37 cellular contexts compared by ENCODE assay signal in the genomic region with DNA sequence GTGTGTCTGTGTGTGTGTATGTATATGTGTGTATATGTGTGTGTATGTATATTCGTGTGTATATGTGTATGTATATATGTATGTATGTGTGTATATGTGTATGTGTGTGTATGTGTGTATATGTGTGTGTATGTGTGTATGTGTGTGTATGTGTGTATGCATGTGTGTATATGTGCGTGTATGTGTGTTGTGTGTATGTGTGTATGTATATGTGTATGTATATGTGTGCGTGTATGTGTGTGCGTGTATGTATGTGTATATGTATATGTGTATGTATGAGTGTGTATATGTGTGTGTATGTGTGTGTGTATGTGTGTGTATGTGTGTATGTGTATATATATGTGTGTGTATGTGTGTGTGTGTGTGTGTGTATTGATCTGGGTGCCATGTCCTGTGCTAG. TPM values are rescaled to one million over a fixed set of nuclear protein-coding genes. Genes with fewer than 3 reads are reported as not detected.
"Had no signal": no experiment of that assay in that cellular context is flagged by ENCODE, and none has a peak within 500 bp of the region (broad histone marks: within the 10 kb centered on the region; RNA-seq: fewer than 3 reads in every experiment).

No MANE protein-coding gene starts in this region.

- H3K36me3 Mint-ChIP-seq: activated CD4-positive, alpha-beta memory T cell treated with anti-CD3 and anti-CD28 coated beads for 36 hours; activated naive CD8-positive, alpha-beta T cell had no signal

- DNase-seq: activated CD4-positive, alpha-beta memory T cell treated with anti-CD3 and anti-CD28 coated beads for 36 hours; activated CD4-positive, alpha-beta T cell treated with anti-CD3 and anti-CD28 coated beads for 36 hours; activated CD4-positive, alpha-beta T cell treated with anti-CD3 and anti-CD28 coated beads, Interleukin-2, amount 10 ng/mL, durations not matched to agents 24 days and 14 days; activated CD4-positive, CD25-positive, alpha-beta regulatory T cell; activated CD4-positive, CD25-positive, alpha-beta regulatory T cell treated with anti-CD3 and anti-CD28 coated beads, Interleukin-2, amount 50 U/mL, for 72 hours; activated CD8-positive, alpha-beta memory T cell treated with anti-CD3 and anti-CD28 coated beads, Interleukin-2, amount 50 U/mL, for 48 hours; activated CD8-positive, alpha-beta T cell treated with anti-CD3 and anti-CD28 coated beads, Interleukin-2, amount 10 ng/mL, durations not matched to agents 7 days and 5 days; activated gamma-delta T cell; activated naive CD4-positive, alpha-beta T cell; activated naive CD4-positive, alpha-beta T cell treated with anti-CD3 and anti-CD28 coated beads, Interleukin-2, amount 50 U/mL, for 16 hours; activated T-cell treated with anti-CD3 and anti-CD28 coated beads for 4 hours; activated T-cell treated with anti-CD3 and anti-CD28 coated beads, Interleukin-2, amount 50 U/mL, for 24 hours; activated T-cell treated with anti-CD3 and anti-CD28 coated beads, Interleukin-2, amount 50 U/mL, for 72 hours; amniotic stem cell; brain microvascular endothelial cell; effector memory CD4-positive, alpha-beta T cell; endodermal cell; foreskin fibroblast; gastrocnemius medialis; heart right ventricle; T-helper 1 cell; T-helper 17 cell; T1000 had no signal

- H3K4me1 ChIP-seq: gastrocnemius medialis, heart right ventricle had no signal

- H3K9me3 ChIP-seq: gastrocnemius medialis had no signal

- H3K27ac Mint-ChIP-seq: activated CD4-positive, alpha-beta memory T cell treated with anti-CD3 and anti-CD28 coated beads for 36 hours; activated CD4-positive, alpha-beta T cell treated with anti-CD3 and anti-CD28 coated beads for 36 hours; activated CD4-positive, alpha-beta T cell treated with anti-CD3 and anti-CD28 coated beads, Interleukin-2, amount 10 ng/mL, durations not matched to agents 24 days and 14 days; activated CD8-positive, alpha-beta T cell treated with anti-CD3 and anti-CD28 coated beads, Interleukin-2, amount 10 ng/mL, durations not matched to agents 7 days and 5 days; activated naive CD8-positive, alpha-beta T cell; activated T-cell treated with anti-CD3 and anti-CD28 coated beads, Interleukin-2, amount 50 U/mL, for 24 hours; activated T-cell treated with anti-CD3 and anti-CD28 coated beads, Interleukin-2, amount 50 U/mL, for 72 hours; dendritic cell treated with granulocyte-macrophage colony-stimulating factor and Interleukin-4, amounts not matched to agents 40 ng/mL and 50 ng/mL, for 4 days; endodermal cell; T-helper 17 cell; T-helper 2 cell treated with Interferon-gamma antibody and Interleukin-4, amounts not matched to agents 5 μg/mL and 100 μg/mL, for 36 hours had no signal

- H3K4me3 Mint-ChIP-seq: activated CD4-positive, alpha-beta memory T cell treated with anti-CD3 and anti-CD28 coated beads for 36 hours; activated CD4-positive, alpha-beta T cell treated with anti-CD3 and anti-CD28 coated beads for 36 hours; activated CD4-positive, alpha-beta T cell treated with anti-CD3 and anti-CD28 coated beads, Interleukin-2, amount 10 ng/mL, durations not matched to agents 24 days and 14 days; activated CD8-positive, alpha-beta T cell treated with anti-CD3 and anti-CD28 coated beads, Interleukin-2, amount 10 ng/mL, durations not matched to agents 7 days and 5 days; activated naive CD8-positive, alpha-beta T cell; activated T-cell treated with anti-CD3 and anti-CD28 coated beads, Interleukin-2, amount 50 U/mL, for 24 hours; activated T-cell treated with anti-CD3 and anti-CD28 coated beads, Interleukin-2, amount 50 U/mL, for 72 hours; central memory CD8-positive, alpha-beta T cell; dendritic cell treated with granulocyte-macrophage colony-stimulating factor and Interleukin-4, amounts not matched to agents 40 ng/mL and 50 ng/mL, for 4 days; endodermal cell; T-helper 17 cell; T-helper 2 cell treated with Interferon-gamma antibody and Interleukin-4, amounts not matched to agents 5 μg/mL and 100 μg/mL, for 36 hours had no signal

- H3K27ac ChIP-seq: brain microvascular endothelial cell, coronary artery, dorsolateral prefrontal cortex, gastrocnemius medialis, heart right ventricle had no signal

- H3K27me3 Mint-ChIP-seq: activated CD4-positive, alpha-beta memory T cell treated with anti-CD3 and anti-CD28 coated beads for 36 hours; activated naive CD8-positive, alpha-beta T cell; activated T-cell treated with anti-CD3 and anti-CD28 coated beads, Interleukin-2, amount 50 U/mL, for 24 hours had no signal

- ATAC-seq: activated CD4-positive, alpha-beta T cell treated with anti-CD3 and anti-CD28 coated beads for 36 hours; activated CD8-positive, alpha-beta T cell treated with anti-CD3 and anti-CD28 coated beads, Interleukin-2, amount 10 ng/mL, durations not matched to agents 7 days and 5 days; activated T-cell treated with anti-CD3 and anti-CD28 coated beads, Interleukin-2, amount 50 U/mL, for 72 hours; esophagus mucosa; gastrocnemius medialis; heart right ventricle; T-helper 17 cell had no signal

- H3K9me3 Mint-ChIP-seq: activated CD4-positive, alpha-beta memory T cell treated with anti-CD3 and anti-CD28 coated beads for 36 hours; activated CD4-positive, alpha-beta T cell treated with anti-CD3 and anti-CD28 coated beads, Interleukin-2, amount 10 ng/mL, durations not matched to agents 24 days and 14 days; activated T-cell treated with anti-CD3 and anti-CD28 coated beads, Interleukin-2, amount 50 U/mL, for 24 hours; activated T-cell treated with anti-CD3 and anti-CD28 coated beads, Interleukin-2, amount 50 U/mL, for 72 hours; central memory CD8-positive, alpha-beta T cell; dendritic cell treated with granulocyte-macrophage colony-stimulating factor and Interleukin-4, amounts not matched to agents 40 ng/mL and 50 ng/mL, for 4 days; T-helper 2 cell treated with Interferon-gamma antibody and Interleukin-4, amounts not matched to agents 5 μg/mL and 100 μg/mL, for 36 hours had no signal

- H3K4me1 Mint-ChIP-seq: central memory CD8-positive, alpha-beta T cell; endodermal cell; T-helper 17 cell had no signal

- H3K27me3 ChIP-seq: brain microvascular endothelial cell, gastrocnemius medialis had no signal

- H3K4me3 ChIP-seq: coronary artery, dorsolateral prefrontal cortex, gastrocnemius medialis, heart right ventricle had no signal

- FAIRE-seq: astrocyte, bronchial epithelial cell had no signal

- H3K36me3 ChIP-seq: brain microvascular endothelial cell, gastrocnemius medialis, heart right ventricle had no signal

RNA-seq across cellular contexts. Expression of a gene that starts 31.8 kb away (rescaled TPM):
- total RNA-seq: activated CD4-positive, alpha-beta memory T cell treated with anti-CD3 and anti-CD28 coated beads for 36 hours; activated CD4-positive, alpha-beta T cell treated with anti-CD3 and anti-CD28 coated beads for 36 hours; activated CD4-positive, alpha-beta T cell treated with anti-CD3 and anti-CD28 coated beads, Interleukin-2, amount 10 ng/mL, durations not matched to agents 24 days and 14 days; activated CD8-positive, alpha-beta memory T cell treated with anti-CD3 and anti-CD28 coated beads for 36 hours; activated CD8-positive, alpha-beta T cell treated with anti-CD3 and anti-CD28 coated beads, Interleukin-2, amount 10 ng/mL, durations not matched to agents 7 days and 5 days; activated T-cell treated with anti-CD3 and anti-CD28 coated beads, Interleukin-2, amount 50 U/mL, for 72 hours; astrocyte; bronchial epithelial cell; cardiac septum; cerebellum; dorsolateral prefrontal cortex; endodermal cell; epithelial cell of proximal tubule; esophagus mucosa; heart right ventricle; T-helper 17 cell had no signal
- polyA plus RNA-seq: adipose tissue, heart right ventricle had no signal

RNA-seq across cellular contexts. Expression of a gene that starts 50.3 kb away (rescaled TPM):
- total RNA-seq: activated CD4-positive, alpha-beta memory T cell treated with anti-CD3 and anti-CD28 coated beads for 36 hours; activated CD4-positive, alpha-beta T cell treated with anti-CD3 and anti-CD28 coated beads for 36 hours; activated CD4-positive, alpha-beta T cell treated with anti-CD3 and anti-CD28 coated beads, Interleukin-2, amount 10 ng/mL, durations not matched to agents 24 days and 14 days; activated CD8-positive, alpha-beta memory T cell treated with anti-CD3 and anti-CD28 coated beads for 36 hours; activated CD8-positive, alpha-beta T cell treated with anti-CD3 and anti-CD28 coated beads, Interleukin-2, amount 10 ng/mL, durations not matched to agents 7 days and 5 days; activated T-cell treated with anti-CD3 and anti-CD28 coated beads, Interleukin-2, amount 50 U/mL, for 72 hours; endodermal cell; T-helper 17 cell had no signal
